ENCODE assay signal across 1 cellular context in genomic region chr5:181114284-181114843, GRCh38.
TF ChIP-seq lines count a peak whose summit lies in the region.

No MANE protein-coding gene starts in this region.

TF ChIP-seq in endothelial cell of umbilical vein, 7 proteins besides CTCF, POLR2A, EP300 and RAD21:
- TF ChIP-seq GATA2 (IDR thresholded peaks at IDR 0.05; ENCODE audit: insufficient read depth, insufficient read length, low read depth, low read length) = no peak
- no peak for TF ChIP-seq MYC (IDR thresholded peaks at IDR 0.05; ENCODE audit: low read depth, low read length)
- no peak for TF ChIP-seq JUN (IDR thresholded peaks at IDR 0.05; ENCODE audit: borderline replicate concordance, insufficient read depth, insufficient read length, low read depth)
- no peak for TF ChIP-seq FOS (IDR thresholded peaks at IDR 0.05; ENCODE audit: borderline replicate concordance, insufficient read depth, low read length)
- TF ChIP-seq, protein P1, sequence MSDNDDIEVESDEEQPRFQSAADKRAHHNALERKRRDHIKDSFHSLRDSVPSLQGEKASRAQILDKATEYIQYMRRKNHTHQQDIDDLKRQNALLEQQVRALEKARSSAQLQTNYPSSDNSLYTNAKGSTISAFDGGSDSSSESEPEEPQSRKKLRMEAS (IDR thresholded peaks at IDR 0.05; ENCODE audit: insufficient read depth, insufficient read length) = no peak
- TF ChIP-seq POLR2AphosphoS5 (IDR thresholded peaks at IDR 0.05; ENCODE audit: insufficient read depth, low read depth, low read length) = no peak
- TF ChIP-seq EZH2 (IDR thresholded peaks at IDR 0.05; ENCODE audit: borderline replicate concordance, low read depth, low read length, severe bottlenecking) = no peak
